Comparison of ENCODE assay signal across 24 cellular contexts in genomic region chr15:66412213-66412612, GRCh38.
"Had no signal": no experiment of that assay in that cellular context is flagged by ENCODE, and none has a peak within 500 bp of the region (broad histone marks: within the 10 kb centered on the region; RNA-seq: fewer than 3 reads in every experiment).

No MANE protein-coding gene starts in this region.

- H3K9me3 Mint-ChIP-seq: activated CD4-positive, alpha-beta T cell treated with anti-CD3 and anti-CD28 coated beads, Interleukin-2, amount 10 ng/mL, durations not matched to agents 24 days and 14 days had no signal

- H3K27ac Mint-ChIP-seq: memory B cell; stimulated activated naive CD8-positive, alpha-beta T cell treated with anti-CD3 and anti-CD28 coated beads, Interleukin-15, Interleukin-2, amounts not matched to agents 100 ng/mL and 50 ng/mL, for 24 hours had no signal

- H3K9me3 ChIP-seq: adrenal gland, ascending aorta, breast epithelium, colonic mucosa, gastroesophageal sphincter, thyroid gland, upper lobe of right lung had no signal

- H3K27me3 Mint-ChIP-seq: activated CD4-positive, alpha-beta memory T cell treated with anti-CD3 and anti-CD28 coated beads, Interleukin-2, amount 10 ng/mL, durations not matched to agents 7 days and 5 days; activated CD4-positive, alpha-beta T cell treated with anti-CD3 and anti-CD28 coated beads, Interleukin-2, amount 10 ng/mL, durations not matched to agents 24 days and 14 days; activated naive CD8-positive, alpha-beta T cell; memory B cell; stimulated activated naive CD8-positive, alpha-beta T cell treated with anti-CD3 and anti-CD28 coated beads, Interleukin-15, Interleukin-2, amounts not matched to agents 100 ng/mL and 50 ng/mL, for 24 hours had no signal

- H3K27ac ChIP-seq: adrenal gland, ascending aorta, breast epithelium, colonic mucosa, epithelial cell of prostate, gastroesophageal sphincter, parathyroid adenoma, thyroid gland, upper lobe of right lung, VCaP had no signal

- H3K4me3 ChIP-seq: adrenal gland, ascending aorta, breast epithelium, colonic mucosa, gastroesophageal sphincter, thyroid gland, upper lobe of right lung had no signal

- H3K4me1 ChIP-seq: breast epithelium, colonic mucosa, parathyroid adenoma had no signal

- ATAC-seq: activated CD4-positive, CD25-positive, alpha-beta regulatory T cell treated with anti-CD3 and anti-CD28 coated beads, Interleukin-2, amount 50 U/mL, for 24 hours; gastroesophageal sphincter; right cardiac atrium; upper lobe of right lung had no signal

- H3K36me3 ChIP-seq: adrenal gland, ascending aorta, breast epithelium, colonic mucosa, gastroesophageal sphincter, thyroid gland, upper lobe of right lung had no signal

- H3K4me3 Mint-ChIP-seq: memory B cell; nephron progenitor cell; stimulated activated naive CD8-positive, alpha-beta T cell treated with anti-CD3 and anti-CD28 coated beads, Interleukin-15, Interleukin-2, amounts not matched to agents 100 ng/mL and 50 ng/mL, for 24 hours had no signal

- DNase-seq: activated CD4-positive, alpha-beta memory T cell treated with anti-CD3 and anti-CD28 coated beads, Interleukin-2, amount 10 ng/mL, durations not matched to agents 7 days and 5 days; activated CD4-positive, alpha-beta T cell treated with anti-CD3 and anti-CD28 coated beads, Interleukin-2, amount 10 ng/mL, durations not matched to agents 24 days and 14 days; activated effector memory CD4-positive, alpha-beta T cell treated with anti-CD3 and anti-CD28 coated beads, Interleukin-2, amount 50 U/mL, for 16 hours; adrenal gland; colonic mucosa; head of caudate nucleus; nephron progenitor cell; nucleus accumbens; right cardiac atrium; stimulated activated CD4-positive, alpha-beta T cell treated with anti-CD3 and anti-CD28 coated beads, Interleukin-12 subunit alpha, Interleukin-12 subunit beta, amount 100 ng/mL, for 4 hours; stimulated activated CD4-positive, alpha-beta T cell treated with anti-CD3 and anti-CD28 coated beads, Interleukin-4, amount 100 ng/mL, for 4 hours; substantia nigra; thyroid gland; upper lobe of right lung had no signal

- H3K27me3 ChIP-seq: adrenal gland, ascending aorta, breast epithelium, colonic mucosa, gastroesophageal sphincter, thyroid gland, upper lobe of right lung had no signal
